In the genomic region with DNA sequence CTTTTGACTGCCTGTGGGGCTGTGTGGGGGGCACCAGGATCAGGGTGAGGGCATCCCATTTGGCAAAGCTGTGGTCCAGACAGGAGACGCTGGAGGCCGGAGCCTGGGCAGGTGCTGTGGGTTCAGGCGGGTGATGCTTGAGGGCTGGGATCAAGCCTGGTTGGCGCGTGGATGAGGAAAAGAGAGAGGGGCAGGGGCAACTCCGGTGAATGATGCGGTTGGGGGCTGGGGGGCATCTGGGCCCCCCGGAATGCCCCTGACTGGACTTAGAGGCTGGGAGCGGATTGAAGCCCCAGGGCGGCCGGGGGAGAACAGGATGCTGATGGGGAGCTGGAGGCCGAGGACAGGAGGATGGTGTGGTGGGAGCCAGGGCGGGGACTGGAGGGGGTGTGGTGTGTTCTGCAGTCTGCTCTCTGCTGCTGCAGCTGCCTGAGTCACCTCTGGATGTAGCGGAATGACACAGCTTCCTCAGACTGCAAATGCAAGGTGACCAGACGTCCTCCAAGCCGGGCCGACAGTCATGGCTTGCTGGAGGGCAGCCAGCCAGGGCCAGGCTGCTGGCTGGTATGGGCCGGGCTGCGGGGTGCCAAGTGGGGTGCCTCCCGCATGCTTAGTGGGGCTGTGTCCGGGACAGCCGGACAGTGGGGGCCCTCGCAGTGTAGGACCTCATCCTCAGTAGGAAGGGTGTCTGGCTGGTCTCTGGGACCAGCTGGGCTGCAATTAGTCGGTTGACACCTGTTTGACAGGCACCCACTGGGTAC, we compare ENCODE assay signal across 2 cellular contexts.
TF ChIP-seq lines count a peak whose summit lies in the region.

No MANE protein-coding gene starts in this region.

TF ChIP-seq in HepG2, 621 proteins besides CTCF, POLR2A, EP300 and RAD21:
- TF ChIP-seq SALL1 (CRISPR knock-in tag; IDR thresholded peaks at IDR 0.05) (no peak), RBFOX2 (IDR thresholded peaks at IDR 0.05; ENCODE audit: low read depth, low read length) (peak; percentile 55), HNRNPL (IDR thresholded peaks at IDR 0.05; ENCODE audit: low read depth, low read length) (0 out of 2 replicates have a peak, but pooled peaks have one; percentile 14), SAP130 (CRISPR knock-in tag; IDR thresholded peaks at IDR 0.05; ENCODE audit: low read depth) (0 out of 2 replicates have a peak, but pooled peaks have one; percentile 15), ZNF567 (CRISPR knock-in tag; IDR thresholded peaks at IDR 0.05; ENCODE audit: borderline replicate concordance) (no peak), AGO2 (optimal IDR thresholded peaks at IDR 0.05; ENCODE audit: low read depth, low read length) (peak; percentile 75), AKAP8 (CRISPR knock-in tag; IDR thresholded peaks at IDR 0.05) (0 out of 2 replicates have a peak, but pooled peaks have one; percentile 2)
- TF ChIP-seq, protein P1, sequence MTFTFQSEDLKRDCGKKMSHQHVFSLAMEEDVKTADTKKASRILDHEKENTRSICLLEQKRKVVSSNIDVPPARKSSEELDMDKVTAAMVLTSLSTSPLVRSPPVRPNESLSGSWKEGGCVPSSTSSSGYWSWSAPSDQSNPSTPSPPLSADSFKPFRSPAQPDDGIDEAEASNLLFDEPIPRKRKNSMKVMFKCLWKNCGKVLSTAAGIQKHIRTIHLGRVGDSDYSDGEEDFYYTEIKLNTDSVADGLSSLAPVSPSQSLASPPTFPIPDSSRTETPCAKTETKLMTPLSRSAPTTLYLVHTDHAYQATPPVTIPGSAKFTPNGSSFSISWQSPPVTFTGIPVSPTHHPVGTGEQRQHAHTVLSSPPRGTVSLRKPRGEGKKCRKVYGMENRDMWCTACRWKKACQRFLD (CRISPR knock-in tag; IDR thresholded peaks at IDR 0.05; ENCODE audit: borderline replicate concordance) = no peak
- TF ChIP-seq, protein P2, sequence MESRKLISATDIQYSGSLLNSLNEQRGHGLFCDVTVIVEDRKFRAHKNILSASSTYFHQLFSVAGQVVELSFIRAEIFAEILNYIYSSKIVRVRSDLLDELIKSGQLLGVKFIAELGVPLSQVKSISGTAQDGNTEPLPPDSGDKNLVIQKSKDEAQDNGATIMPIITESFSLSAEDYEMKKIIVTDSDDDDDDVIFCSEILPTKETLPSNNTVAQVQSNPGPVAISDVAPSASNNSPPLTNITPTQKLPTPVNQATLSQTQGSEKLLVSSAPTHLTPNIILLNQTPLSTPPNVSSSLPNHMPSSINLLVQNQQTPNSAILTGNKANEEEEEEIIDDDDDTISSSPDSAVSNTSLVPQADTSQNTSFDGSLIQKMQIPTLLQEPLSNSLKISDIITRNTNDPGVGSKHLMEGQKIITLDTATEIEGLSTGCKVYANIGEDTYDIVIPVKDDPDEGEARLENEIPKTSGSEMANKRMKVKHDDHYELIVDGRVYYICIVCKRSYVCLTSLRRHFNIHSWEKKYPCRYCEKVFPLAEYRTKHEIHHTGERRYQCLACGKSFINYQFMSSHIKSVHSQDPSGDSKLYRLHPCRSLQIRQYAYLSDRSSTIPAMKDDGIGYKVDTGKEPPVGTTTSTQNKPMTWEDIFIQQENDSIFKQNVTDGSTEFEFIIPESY (CRISPR knock-in tag; IDR thresholded peaks at IDR 0.05) = peak; percentile 62; the same call in 1 of the 2 replicates

TF ChIP-seq in WTC11, 78 proteins besides CTCF, POLR2A, EP300 and RAD21:
- TF ChIP-seq, protein P3, sequence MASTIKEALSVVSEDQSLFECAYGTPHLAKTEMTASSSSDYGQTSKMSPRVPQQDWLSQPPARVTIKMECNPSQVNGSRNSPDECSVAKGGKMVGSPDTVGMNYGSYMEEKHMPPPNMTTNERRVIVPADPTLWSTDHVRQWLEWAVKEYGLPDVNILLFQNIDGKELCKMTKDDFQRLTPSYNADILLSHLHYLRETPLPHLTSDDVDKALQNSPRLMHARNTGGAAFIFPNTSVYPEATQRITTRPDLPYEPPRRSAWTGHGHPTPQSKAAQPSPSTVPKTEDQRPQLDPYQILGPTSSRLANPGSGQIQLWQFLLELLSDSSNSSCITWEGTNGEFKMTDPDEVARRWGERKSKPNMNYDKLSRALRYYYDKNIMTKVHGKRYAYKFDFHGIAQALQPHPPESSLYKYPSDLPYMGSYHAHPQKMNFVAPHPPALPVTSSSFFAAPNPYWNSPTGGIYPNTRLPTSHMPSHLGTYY (CRISPR knock-in tag; IDR thresholded peaks at IDR 0.05) = no peak
